ENCODE assay signal across 36 cellular contexts in genomic region chr1:44073528-44073927, GRCh38. TPM values are rescaled to one million over a fixed set of nuclear protein-coding genes. Genes with fewer than 3 reads are reported as not detected.
A peak's percentile ranks its signal among the peaks of the same experiment; 100 is the strongest.
DNase-seq lines count a peak whose midpoint lies in the region; ATAC-seq and TF ChIP-seq lines count a peak whose summit lies in the region.
"Had no signal": no experiment of that assay in that cellular context is flagged by ENCODE, and none has a peak within 500 bp of the region (broad histone marks: within the 10 kb centered on the region; RNA-seq: fewer than 3 reads in every experiment).

No MANE protein-coding gene starts in this region.

- TF ChIP-seq CTCF in Peyer's patch (IDR thresholded peaks at IDR 0.05): no peak

- H3K4me3 Mint-ChIP-seq in stimulated activated naive B cell treated with anti-CD40 and anti-IgM and Interleukin-4, amounts not matched to agents 10 μg/mL and 1 μg/mL and 100 μg/mL, for 72 hours: no peak overlapping the region
- H3K4me3 Mint-ChIP-seq: activated naive CD8-positive, alpha-beta T cell treated with anti-CD3 and anti-CD28 coated beads, Interleukin-2, amount 10 ng/mL, durations not matched to agents 7 days and 5 days; activated T-cell treated with anti-CD3 and anti-CD28 coated beads, Interleukin-2, amount 50 U/mL, for 24 hours; effector memory CD8-positive, alpha-beta T cell; T-helper 2 cell treated with Interferon-gamma antibody and Interleukin-4, amounts not matched to agents 5 μg/mL and 100 μg/mL, for 36 hours had no signal

- no peak overlapping the region for H3K27ac ChIP-seq in Peyer's patch
- H3K27ac ChIP-seq: heart right ventricle, parathyroid adenoma, right atrium auricular region, RWPE1, VCaP had no signal

- H3K36me3 ChIP-seq in Peyer's patch: no peaks in the 10 kb centered on the region
- H3K36me3 ChIP-seq: BE2C, heart right ventricle, right atrium auricular region, transverse colon had no signal

- H3K36me3 Mint-ChIP-seq in stimulated activated naive B cell treated with anti-CD40 and anti-IgM and Interleukin-4, amounts not matched to agents 10 μg/mL and 1 μg/mL and 100 μg/mL, for 72 hours: peaks cover 1 to 4% of the 10 kb centered on the region in 2 donors

- H3K4me1 Mint-ChIP-seq in stimulated activated naive B cell treated with anti-CD40 and anti-IgM and Interleukin-4, amounts not matched to agents 10 μg/mL and 1 μg/mL and 100 μg/mL, for 72 hours: peaks cover 36 to 55% of the 10 kb centered on the region in 2 donors

- H3K4me1 ChIP-seq in Peyer's patch: no peaks in the 10 kb centered on the region
- H3K4me1 ChIP-seq: BE2C, parathyroid adenoma, right atrium auricular region had no signal

- peaks cover 0 to 4% of the 10 kb centered on the region in 2 donors for H3K9me3 Mint-ChIP-seq in stimulated activated naive B cell treated with anti-CD40 and anti-IgM and Interleukin-4, amounts not matched to agents 10 μg/mL and 1 μg/mL and 100 μg/mL, for 72 hours
- H3K9me3 Mint-ChIP-seq: activated naive CD8-positive, alpha-beta T cell treated with anti-CD3 and anti-CD28 coated beads, Interleukin-2, amount 10 ng/mL, durations not matched to agents 7 days and 5 days; activated T-cell treated with anti-CD3 and anti-CD28 coated beads, Interleukin-2, amount 50 U/mL, for 24 hours; effector memory CD8-positive, alpha-beta T cell; T-helper 2 cell treated with Interferon-gamma antibody and Interleukin-4, amounts not matched to agents 5 μg/mL and 100 μg/mL, for 36 hours had no signal

- DNase-seq in SKM-1 treated with dmso at 0.1 percent for 144 hours (lab: John Stamatoyannopoulos, UW; ENCODE audit: unreplicated experiment) (peak; percentile 20), SKM-1 (lab: John Stamatoyannopoulos, UW; ENCODE audit: unreplicated experiment) (no peak), NAMALWA (ENCODE audit: low spot score) (peak; percentile 32), Peyer's patch (peak in 2 of 3 donors; percentile 50 to 57), NCI-H2081 (lab: John Stamatoyannopoulos, UW) (no peak), NCI-H524 (lab: John Stamatoyannopoulos, UW) (no peak)
- DNase-seq in stimulated activated naive B cell treated with anti-CD40 and anti-IgM and Interleukin-4, amounts not matched to agents 10 μg/mL and 1 μg/mL and 100 μg/mL, for 72 hours: peak; percentile 30
- DNase-seq: activated CD4-positive, alpha-beta T cell treated with anti-CD3 and anti-CD28 coated beads for 48 hours; activated gamma-delta T cell; activated naive CD8-positive, alpha-beta T cell treated with anti-CD3 and anti-CD28 coated beads, Interleukin-2, amount 10 ng/mL, durations not matched to agents 7 days and 5 days; activated T-cell treated with anti-CD3 and anti-CD28 coated beads, Interleukin-2, amount 50 U/mL, for 24 hours; BE2C; COR-L47; cortex of kidney; DMS53; effector memory CD8-positive, alpha-beta T cell; erythroblast; heart right ventricle; kidney glomerular epithelial cell; NCI-H1105; NCI-H2029 treated with DMSO at 0.1 percent for 48 hours; NCI-H446 treated with DMSO at 0.1 percent for 48 hours; NK-92 treated with Interleukin-12 subunit alpha and Interleukin-12 subunit beta, amount 100 ng/mL, for 24 hours; SK-N-SH; stimulated activated CD4-positive, alpha-beta T cell treated with anti-CD3 and anti-CD28 coated beads, Interleukin-2, amount 100 ng/mL, for 24 hours; transverse colon had no signal

- H3K27ac Mint-ChIP-seq in stimulated activated naive B cell treated with anti-CD40 and anti-IgM and Interleukin-4, amounts not matched to agents 10 μg/mL and 1 μg/mL and 100 μg/mL, for 72 hours: no peak overlapping the region
- H3K27ac Mint-ChIP-seq: activated naive CD8-positive, alpha-beta T cell treated with anti-CD3 and anti-CD28 coated beads, Interleukin-2, amount 10 ng/mL, durations not matched to agents 7 days and 5 days; activated T-cell treated with anti-CD3 and anti-CD28 coated beads, Interleukin-2, amount 50 U/mL, for 24 hours; effector memory CD8-positive, alpha-beta T cell; T-helper 2 cell treated with Interferon-gamma antibody and Interleukin-4, amounts not matched to agents 5 μg/mL and 100 μg/mL, for 36 hours had no signal

- TF ChIP-seq POLR2A in Peyer's patch (IDR thresholded peaks at IDR 0.05): no peak

- ATAC-seq in stimulated activated naive B cell treated with anti-CD40 and anti-IgM and Interleukin-4, amounts not matched to agents 10 μg/mL and 1 μg/mL and 100 μg/mL, for 72 hours (replicated peaks): peak; percentile 74 to 77
- no peak for ATAC-seq in HG03108 (IDR thresholded peaks at IDR 0.05; ENCODE audit: unreplicated experiment)
- ATAC-seq: effector memory CD8-positive, alpha-beta T cell; heart right ventricle had no signal

- H3K4me3 ChIP-seq in Peyer's patch: no peak overlapping the region
- H3K4me3 ChIP-seq: heart right ventricle, right atrium auricular region, transverse colon had no signal

- H3K27me3 Mint-ChIP-seq in stimulated activated naive B cell treated with anti-CD40 and anti-IgM and Interleukin-4, amounts not matched to agents 10 μg/mL and 1 μg/mL and 100 μg/mL, for 72 hours: peaks cover 0 to under 1% of the 10 kb centered on the region in 2 donors

- H3K9me3 ChIP-seq in Peyer's patch: no peaks in the 10 kb centered on the region
- H3K9me3 ChIP-seq: BE2C, heart right ventricle, right atrium auricular region, SK-N-SH, transverse colon had no signal

- no peaks in the 10 kb centered on the region for H3K27me3 ChIP-seq in Peyer's patch
- H3K27me3 ChIP-seq: BE2C, right atrium auricular region, transverse colon had no signal

RNA-seq across cellular contexts. Expression of gene SLC6A9, which starts 42.3 kb away (rescaled TPM):
- total RNA-seq in Peyer's patch: 10 to 100 TPM in 2 of 4 donors, 1 to 10 TPM in 2; 8.8 to 19.0 (median 11.5) TPM

RNA-seq across cellular contexts. Expression of gene KLF17, which starts 45.1 kb away (rescaled TPM):
- not detected for total RNA-seq in Peyer's patch
- total RNA-seq: A673; activated CD8-positive, alpha-beta memory T cell treated with anti-CD3 and anti-CD28 coated beads for 36 hours; activated naive CD8-positive, alpha-beta T cell treated with anti-CD3 and anti-CD28 coated beads, Interleukin-2, amount 10 ng/mL, durations not matched to agents 7 days and 5 days; cardiac septum; lung microvascular endothelial cell; right atrium auricular region; transverse colon had no signal

Comparison
In these comparisons a context has a peak if more than half of its experiments do, and no peak if none do; other contexts are left out.
1. DNase-seq: peak in SKM-1 treated with dmso at 0.1 percent for 144 hours (single experiment), NAMALWA (single experiment), Peyer's patch (2 of 3) and stimulated activated naive B cell treated with anti-CD40 and anti-IgM and Interleukin-4, amounts not matched to agents 10 μg/mL and 1 μg/mL and 100 μg/mL, for 72 hours (single experiment); none in SKM-1 (single experiment), NCI-H2081 (0 of 2) and NCI-H524 (0 of 2).